26 cellular contexts compared by ENCODE assay signal in genomic region chr4:141801558-141801957, GRCh38.
"Had no signal": no experiment of that assay in that cellular context is flagged by ENCODE, and none has a peak within 500 bp of the region (broad histone marks: within the 10 kb centered on the region; RNA-seq: fewer than 3 reads in every experiment).

No MANE protein-coding gene starts in this region.

- H3K27ac ChIP-seq: brain microvascular endothelial cell, coronary artery, dorsolateral prefrontal cortex, gastroesophageal sphincter, right atrium auricular region, thoracic aorta had no signal

- DNase-seq: activated CD4-positive, alpha-beta T cell treated with anti-CD3 and anti-CD28 coated beads for 36 hours; activated CD4-positive, alpha-beta T cell treated with anti-CD3 and anti-CD28 coated beads, Interleukin-2, amount 50 U/mL, for 4 hours; activated CD4-positive, CD25-positive, alpha-beta regulatory T cell; activated naive CD4-positive, alpha-beta T cell; activated T-cell treated with anti-CD3 and anti-CD28 coated beads for 4 hours; activated T-cell treated with anti-CD3 and anti-CD28 coated beads, Interleukin-2, amount 50 U/mL, for 72 hours; aorta; brain microvascular endothelial cell; dorsolateral prefrontal cortex; effector memory CD4-positive, alpha-beta T cell; head of caudate nucleus; hypothalamus; immature natural killer cell; kidney; midbrain; naive thymus-derived CD8-positive, alpha-beta T cell; nucleus accumbens; stimulated activated CD4-positive, alpha-beta T cell treated with anti-CD3 and anti-CD28 coated beads, Interleukin-12 subunit alpha, Interleukin-12 subunit beta, amount 100 ng/mL, for 4 hours; stimulated activated CD4-positive, alpha-beta T cell treated with anti-CD3 and anti-CD28 coated beads, Interleukin-4, amount 100 ng/mL, for 1 hour; T-helper 1 cell had no signal

- H3K4me1 ChIP-seq: gastroesophageal sphincter, right atrium auricular region had no signal

- H3K4me3 ChIP-seq: coronary artery, dorsolateral prefrontal cortex, gastroesophageal sphincter, right atrium auricular region, thoracic aorta had no signal

- H3K27me3 ChIP-seq: brain microvascular endothelial cell, gastroesophageal sphincter, right atrium auricular region had no signal

- H3K9me3 ChIP-seq: gastroesophageal sphincter, right atrium auricular region, thoracic aorta had no signal

- FAIRE-seq: kidney, urothelium cell line had no signal

- ATAC-seq: activated CD4-positive, alpha-beta T cell treated with anti-CD3 and anti-CD28 coated beads for 36 hours; activated T-cell treated with anti-CD3 and anti-CD28 coated beads, Interleukin-2, amount 50 U/mL, for 72 hours; gastroesophageal sphincter; naive thymus-derived CD8-positive, alpha-beta T cell; stimulated activated effector memory CD8-positive, alpha-beta T cell treated with anti-CD3 and anti-CD28 coated beads, Interleukin-12 subunit alpha, Interleukin-12 subunit beta, amount 100 ng/mL, for 72 hours had no signal

- H3K36me3 ChIP-seq: brain microvascular endothelial cell, gastroesophageal sphincter, right atrium auricular region, thoracic aorta had no signal
